ENCODE assay signal across 21 cellular contexts in the genomic region with DNA sequence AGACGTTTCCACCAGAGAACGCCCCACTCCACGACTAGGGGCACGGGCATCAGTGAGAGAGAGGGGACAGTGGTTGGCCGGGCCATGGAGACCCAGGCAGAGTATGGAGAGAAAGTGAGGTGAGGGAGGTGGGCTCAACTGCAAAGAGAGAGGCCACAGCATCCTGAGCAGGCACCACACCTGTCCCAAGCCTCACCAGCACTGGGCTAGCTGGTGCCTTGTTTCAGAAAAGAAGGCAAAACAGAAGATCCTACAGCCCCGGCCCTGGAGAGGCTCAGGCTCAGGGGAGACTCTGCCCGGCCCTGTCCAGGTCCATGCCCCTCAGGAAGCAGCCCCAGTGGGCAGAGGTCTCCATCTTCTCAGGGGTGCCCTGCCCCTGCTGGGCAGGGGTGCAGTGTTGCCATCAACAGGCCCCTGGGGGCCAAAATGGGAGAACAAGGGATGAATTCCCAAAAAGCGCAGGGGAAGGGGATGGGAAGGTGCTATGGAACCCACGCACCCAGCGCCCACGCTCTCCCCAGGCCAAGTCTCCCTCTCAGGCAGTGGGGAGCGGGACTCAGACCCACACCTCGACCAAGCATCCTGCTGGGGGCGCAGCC. TPM values are rescaled to one million over a fixed set of nuclear protein-coding genes. Genes with fewer than 3 reads are reported as not detected.
DNase-seq lines count a peak whose midpoint lies in the region; ATAC-seq and TF ChIP-seq lines count a peak whose summit lies in the region.
"Had no signal": no experiment of that assay in that cellular context is flagged by ENCODE, and none has a peak within 500 bp of the region (broad histone marks: within the 10 kb centered on the region; RNA-seq: fewer than 3 reads in every experiment).

No MANE protein-coding gene starts in this region.

- H3K9ac ChIP-seq in endodermal cell (ENCODE audit: extremely low read depth, low read length, poor library complexity, severe bottlenecking) (no peak overlapping the region), neuronal stem cell (ENCODE audit: low read depth, low read length, poor library complexity) (peak overlapping the region; percentile 50)

- H3K79me1 ChIP-seq in neuronal stem cell (ENCODE audit: low read depth, low read length), result peaks cover 5% of the 10 kb centered on the region

- no peak for ATAC-seq in right cardiac atrium
- ATAC-seq in heart right ventricle, result no peak
- ATAC-seq: activated T-helper 17 cell treated with anti-CD3 and anti-CD28 coated beads, Interleukin-2, amount 50 U/mL, for 72 hours; stimulated activated memory B cell treated with anti-CD40 and anti-IgM and Interleukin-4, amounts not matched to agents 10 μg/mL and 1 μg/mL and 100 μg/mL, for 72 hours had no signal

- H2BK120ac ChIP-seq in neuronal stem cell (ENCODE audit: low read depth, low read length), result peak overlapping the region; percentile 81

- H3K36me3 Mint-ChIP-seq in endodermal cell (ENCODE audit: low read depth) (no peaks in the 10 kb centered on the region), MCF 10A (ENCODE audit: insufficient read depth, unreplicated experiment) (no peaks in the 10 kb centered on the region)
- H3K36me3 Mint-ChIP-seq: type B pancreatic cell had no signal

- H3K9me3 ChIP-seq in right cardiac atrium (ENCODE audit: control insufficient read depth, low read length), result no peaks in the 10 kb centered on the region
- no peaks in the 10 kb centered on the region for H3K9me3 ChIP-seq in heart right ventricle
- H3K9me3 ChIP-seq in endodermal cell (ENCODE audit: control insufficient read depth, low read length), result no peaks in the 10 kb centered on the region
- H3K9me3 ChIP-seq in neuronal stem cell (replicated peaks in 1 of 2; ENCODE audit: control insufficient read depth in 2 of 2, insufficient read depth in 1 of 2, low read depth in 1 of 2, low read length in 2 of 2), result no peaks in the 10 kb centered on the region
- H3K9me3 ChIP-seq: Caco-2 had no signal

- no peaks in the 10 kb centered on the region for H3K36me3 ChIP-seq in heart right ventricle
- no peaks in the 10 kb centered on the region for H3K36me3 ChIP-seq in endodermal cell (ENCODE audit: control insufficient read depth, insufficient read depth, low read length)
- H3K36me3 ChIP-seq in neuronal stem cell (replicated peaks in 1 of 2; ENCODE audit: control insufficient read depth in 2 of 2, insufficient read depth in 2 of 2, low read length in 2 of 2), result no peaks in the 10 kb centered on the region

- H3K14ac ChIP-seq in neuronal stem cell (ENCODE audit: low read length), result no peak overlapping the region

- peak overlapping the region; percentile 84 for H2BK12ac ChIP-seq in neuronal stem cell (ENCODE audit: low read length)

- no peak for TF ChIP-seq CTCF in heart right ventricle (IDR thresholded peaks at IDR 0.05)
- no peak for TF ChIP-seq CTCF in endodermal cell (conservative IDR thresholded peaks at IDR 0.05)
- no peak for TF ChIP-seq CTCF in MCF 10A (IDR thresholded peaks at IDR 0.05; ENCODE audit: unreplicated experiment)

- H3K27me3 Mint-ChIP-seq in endodermal cell (ENCODE audit: insufficient read depth) (no peaks in the 10 kb centered on the region), MCF 10A (ENCODE audit: insufficient read depth, unreplicated experiment) (no peaks in the 10 kb centered on the region)
- H3K27me3 Mint-ChIP-seq: activated T-helper 17 cell treated with anti-CD3 and anti-CD28 coated beads, Interleukin-2, amount 50 U/mL, for 72 hours; type B pancreatic cell had no signal

- H4K91ac ChIP-seq in neuronal stem cell (ENCODE audit: low read depth, low read length, poor library complexity), result no peak overlapping the region

- intact Hi-C loops in right cardiac atrium (cut with DNase I), result loop anchor here in 2 of 4 donors (10.0 kb wide), 2 partner anchors 227 to 587 kb away; no protein-coding TSS in a partner anchor
- intact Hi-C loops in heart right ventricle (cut with DNase I), result loop anchor here (5.0 to 10.0 kb wide), 12 partner anchors 67 to 587 kb away; a partner anchor contains a TSS
- intact Hi-C loops in MCF 10A (cut with micrococcal nuclease), result no loop called here

- H3K9me3 Mint-ChIP-seq in endodermal cell, result no peaks in the 10 kb centered on the region
- no peaks in the 10 kb centered on the region for H3K9me3 Mint-ChIP-seq in MCF 10A (ENCODE audit: unreplicated experiment)
- H3K9me3 Mint-ChIP-seq: activated T-helper 17 cell treated with anti-CD3 and anti-CD28 coated beads, Interleukin-2, amount 50 U/mL, for 72 hours; stimulated activated memory B cell treated with anti-CD40 and anti-IgM and Interleukin-4, amounts not matched to agents 10 μg/mL and 1 μg/mL and 100 μg/mL, for 72 hours; type B pancreatic cell had no signal

- H3K4me1 Mint-ChIP-seq in endodermal cell (no peaks in the 10 kb centered on the region), MCF 10A (ENCODE audit: insufficient read depth, unreplicated experiment) (peaks cover 7% of the 10 kb centered on the region)

- H3K4me3 ChIP-seq in right cardiac atrium (ENCODE audit: low read length) (no peak overlapping the region), heart right ventricle (no peak overlapping the region), endodermal cell (ENCODE audit: low read length) (no peak overlapping the region), neuronal stem cell (ENCODE audit: low read length in 2 of 2) (no peak overlapping the region)

- H3K27ac ChIP-seq in right cardiac atrium (ENCODE audit: low read length) (no peak overlapping the region), heart right ventricle (no peak overlapping the region), endodermal cell (ENCODE audit: low read depth, low read length) (no peak overlapping the region), neuronal stem cell (replicated peaks; ENCODE audit: low read length) (no peak overlapping the region)

- H2BK15ac ChIP-seq in neuronal stem cell (ENCODE audit: low read length), result peak overlapping the region; percentile 25

- BruUV-seq in MCF 10A (replicated peaks; lab: Mats Ljungman, UMichigan), result no TSS peak

- H3K4me2 ChIP-seq in neuronal stem cell (ENCODE audit: insufficient read depth, low read length, poor library complexity, severe bottlenecking), result no peak overlapping the region

- peak overlapping the region; percentile 48 for H3K18ac ChIP-seq in neuronal stem cell (ENCODE audit: low read length)

- H3K4me3 Mint-ChIP-seq in endodermal cell (no peak overlapping the region), MCF 10A (ENCODE audit: unreplicated experiment) (no peak overlapping the region)
- H3K4me3 Mint-ChIP-seq: activated T-helper 17 cell treated with anti-CD3 and anti-CD28 coated beads, Interleukin-2, amount 50 U/mL, for 72 hours; stimulated activated memory B cell treated with anti-CD40 and anti-IgM and Interleukin-4, amounts not matched to agents 10 μg/mL and 1 μg/mL and 100 μg/mL, for 72 hours; type B pancreatic cell had no signal

- H3K4me1 ChIP-seq in right cardiac atrium (ENCODE audit: control insufficient read depth, insufficient read depth, low read length) (peaks cover 11% of the 10 kb centered on the region), heart right ventricle (peaks cover 21 to 63% (median 47%) of the 10 kb centered on the region in 9 donors), endodermal cell (ENCODE audit: control insufficient read depth, insufficient read depth, low read length) (no peaks in the 10 kb centered on the region), neuronal stem cell (ENCODE audit: control insufficient read depth in 2 of 2, insufficient read depth in 1 of 2, low read depth in 1 of 2, low read length in 2 of 2) (peaks cover 5 to 13% of the 10 kb centered on the region in 2 donors)

- peak; percentile 15 to 52 (median 47) for DNase-seq in right cardiac atrium
- no peak for DNase-seq in heart right ventricle
- DNase-seq in endodermal cell, result peak; percentile 33
- no peak for DNase-seq in neuronal stem cell (ENCODE audit: low spot score)
- no peak for DNase-seq in mucosa of gallbladder (ENCODE audit: low spot score)
- DNase-seq in MCF 10A (ENCODE audit: unreplicated experiment), result no peak
- no peak for DNase-seq in midbrain (lab: John Stamatoyannopoulos, UW)
- no peak for DNase-seq in Ammon's horn (ENCODE audit: low spot score)
- DNase-seq: amniotic stem cell; Caco-2; central memory CD4-positive, alpha-beta T cell; effector CD4-positive, alpha-beta T cell; glutamatergic neuron; NCI-H1930; NCI-H446 treated with DMSO at 0.1 percent for 48 hours; NK-92 treated with Interleukin-12 subunit alpha and Interleukin-12 subunit beta, amount 100 ng/mL, for 24 hours had no signal

- H2AFZ ChIP-seq in neuronal stem cell (ENCODE audit: low read length), result no peak overlapping the region

- H3K27me3 ChIP-seq in right cardiac atrium (ENCODE audit: control insufficient read depth, insufficient read depth) (no peaks in the 10 kb centered on the region), heart right ventricle (no peaks in the 10 kb centered on the region), endodermal cell (ENCODE audit: control insufficient read depth, insufficient read depth, low read length, poor library complexity, severe bottlenecking) (no peaks in the 10 kb centered on the region), neuronal stem cell (ENCODE audit: control insufficient read depth in 3 of 3, insufficient read depth in 3 of 3, low read depth in 1 of 3, low read length in 3 of 3) (no peaks in the 10 kb centered on the region)

- H3K23ac ChIP-seq in neuronal stem cell (ENCODE audit: low read depth, low read length, poor library complexity), result no peak overlapping the region

- no peak overlapping the region for H3K27ac Mint-ChIP-seq in endodermal cell
- no peak overlapping the region for H3K27ac Mint-ChIP-seq in MCF 10A (ENCODE audit: low read depth, unreplicated experiment)
- H3K27ac Mint-ChIP-seq: activated T-helper 17 cell treated with anti-CD3 and anti-CD28 coated beads, Interleukin-2, amount 50 U/mL, for 72 hours; stimulated activated memory B cell treated with anti-CD40 and anti-IgM and Interleukin-4, amounts not matched to agents 10 μg/mL and 1 μg/mL and 100 μg/mL, for 72 hours; type B pancreatic cell had no signal

- CTCF ChIA-PET in MCF 10A (lab: Yijun Ruan, JAX), result interaction anchor here (0.7 to 10.6 kb wide), 2 partner anchors 69 to 113 kb away, joined by 3 to 240 read pairs; no protein-coding TSS in a partner anchor

- POLR2A ChIA-PET in MCF 10A (lab: Yijun Ruan, JAX), result no interaction called here

- H2AK5ac ChIP-seq in neuronal stem cell (ENCODE audit: low read depth, low read length), result peak overlapping the region; percentile 79

- H3K4ac ChIP-seq in neuronal stem cell (ENCODE audit: low read length), result no peak overlapping the region

- H4K8ac ChIP-seq in neuronal stem cell (ENCODE audit: low read depth, low read length), result no peak overlapping the region

- no peak overlapping the region for H2BK5ac ChIP-seq in neuronal stem cell (ENCODE audit: low read length)

- 92% methylated on average over 14 of the region's 14 CpGs for WGBS in right cardiac atrium
- 92 to 94% methylated on average over 14 of the region's 14 CpGs for WGBS in heart right ventricle, 2 donors
- 91 to 97% methylated on average over 10 to 14 of the region's 14 CpGs for WGBS in endodermal cell (ENCODE audit: insufficient coverage in 1 of 2, insufficient read length in 1 of 2), 2 experiments
- no CpG with 5 or more reads among the region's 14 CpGs for WGBS in neuronal stem cell (ENCODE audit: extremely low coverage in 2 of 2, insufficient read length in 2 of 2, insufficient replicate concordance in 1 of 2), 2 donors

RNA-seq across cellular contexts. Expression of a gene that starts 6.0 kb away (rescaled TPM):
- total RNA-seq in right cardiac atrium, result 10 to 100 TPM; 11.4 to 24.0 (median 14.3) TPM
- 11.5 TPM for polyA plus RNA-seq in right cardiac atrium
- 10 to 100 TPM; 16.0 to 26.9 (median 23.3) TPM for total RNA-seq in heart right ventricle
- polyA plus RNA-seq in heart right ventricle, result 10 to 100 TPM in 1 of 2 donors, 1 to 10 TPM in 1; 2.3 to 47.5 TPM
- total RNA-seq in endodermal cell, result not detected
- not detected for polyA plus RNA-seq in endodermal cell (2013, experiment 1 of 2)
- polyA plus RNA-seq in endodermal cell (2013, experiment 2 of 2), result 0.70 TPM
- not detected for polyA plus RNA-seq in neuronal stem cell (2013, experiment 1 of 2)
- polyA plus RNA-seq in neuronal stem cell (2013, experiment 2 of 2), result 0.01 TPM
- total RNA-seq in mucosa of gallbladder, result 1.1 TPM
- not detected in 2 replicates for total RNA-seq in MCF 10A (2022)
- total RNA-seq: H7 had no signal
- polyA plus RNA-seq: neural cell had no signal

RNA-seq across cellular contexts. Expression of a gene that starts 6.1 kb away (rescaled TPM):
- total RNA-seq in right cardiac atrium (10 to 100 TPM in 3 of 4 donors, 1 to 10 TPM in 1; 3.9 to 24.2 (median 15.3) TPM), heart right ventricle (10 to 100 TPM; 15.1 to 56.2 (median 31.1) TPM), endodermal cell (under 1 TPM in 1 of 2 donors, not detected in 1; 0.20 TPM), mucosa of gallbladder (1.6 TPM), MCF 10A (2022) (not detected in 2 replicates)
- polyA plus RNA-seq in right cardiac atrium (13.4 TPM), heart right ventricle (10 to 100 TPM in 1 of 2 donors, 1 to 10 TPM in 1; 2.6 to 73.4 TPM)
- not detected for polyA plus RNA-seq in endodermal cell (2013, experiment 1 of 2)
- polyA plus RNA-seq in endodermal cell (2013, experiment 2 of 2), result not detected
- not detected for polyA plus RNA-seq in neuronal stem cell (2013, experiment 1 of 2)
- not detected for polyA plus RNA-seq in neuronal stem cell (2013, experiment 2 of 2)
- total RNA-seq: H7 had no signal
- polyA plus RNA-seq: neural cell had no signal

RNA-seq across cellular contexts. Expression of a gene that starts 37.4 kb away (rescaled TPM):
- total RNA-seq in right cardiac atrium (under 1 TPM in 3 of 4 donors, not detected in 1; 0.23 to 0.51 (median 0.35) TPM), heart right ventricle (1 to 10 TPM in 1 of 10 donors, under 1 TPM in 5, not detected in 4; 0.15 to 2.7 (median 0.29) TPM), endodermal cell (not detected), mucosa of gallbladder (1.1 TPM), MCF 10A (2022) (not detected in 2 replicates)
- polyA plus RNA-seq in right cardiac atrium (0.20 TPM), heart right ventricle (under 1 TPM; 0.16 to 0.22 TPM)
- polyA plus RNA-seq in endodermal cell (2013, experiment 1 of 2), result 1.2 TPM
- polyA plus RNA-seq in endodermal cell (2013, experiment 2 of 2), result 1.1 TPM
- polyA plus RNA-seq in neuronal stem cell (2013, experiment 1 of 2), result 0.07 TPM
- 0.06 TPM for polyA plus RNA-seq in neuronal stem cell (2013, experiment 2 of 2)
- polyA plus RNA-seq: neural cell had no signal

Comparison
In these comparisons a context has a peak if more than half of its experiments do, and no peak if none do; other contexts are left out.
1. DNase-seq: peak in right cardiac atrium (3 of 3) and endodermal cell (single experiment); none in heart right ventricle (0 of 2), neuronal stem cell (single experiment), mucosa of gallbladder (single experiment), MCF 10A (single experiment), midbrain (single experiment) and Ammon's horn (single experiment).